ENCODE assay signal across 8 cellular contexts in genomic region chr17:1275962-1276736, GRCh38. TPM values are rescaled to one million over a fixed set of nuclear protein-coding genes. Genes with fewer than 3 reads are reported as not detected.
DNase-seq lines count a peak whose midpoint lies in the region; ATAC-seq and TF ChIP-seq lines count a peak whose summit lies in the region.

No MANE protein-coding gene starts in this region.

- H3K79me2 ChIP-seq in smooth muscle cell (ENCODE audit: low read depth), result no peaks in the 10 kb centered on the region

- WGBS in smooth muscle cell (ENCODE audit: low lambda C conversion rate), result 39% methylated on average over 26 of the region's 28 CpGs

- peak; percentile 81 for TF ChIP-seq CTCF in GM20000 (IDR thresholded peaks at IDR 0.05; ENCODE audit: extremely low read depth, missing control alignments)
- TF ChIP-seq CTCF in left ventricle myocardium inferior (IDR thresholded peaks at IDR 0.05; ENCODE audit: borderline replicate concordance), result peak; percentile 86
- TF ChIP-seq CTCF in smooth muscle cell (IDR thresholded peaks at IDR 0.05; ENCODE audit: borderline replicate concordance, insufficient read depth, poor library complexity, severe bottlenecking), result peak; percentile 80

- no peak overlapping the region for H3K27ac ChIP-seq in SK-N-MC
- H3K27ac ChIP-seq in left ventricle myocardium inferior (replicated peaks), result no peak overlapping the region
- no peak overlapping the region for H3K27ac ChIP-seq in smooth muscle cell (ENCODE audit: low read depth)

- H3K4me2 ChIP-seq in smooth muscle cell, result peak overlapping the region; percentile 51

- H3K4me3 ChIP-seq in SK-N-MC (peak overlapping the region; percentile 36; the same call in 1 of the 2 replicates), left ventricle myocardium inferior (no peak overlapping the region), smooth muscle cell (no peak overlapping the region)

- peaks cover 76% of the 10 kb centered on the region for H3K27me3 ChIP-seq in left ventricle myocardium inferior (ENCODE audit: low read depth)
- no peaks in the 10 kb centered on the region for H3K27me3 ChIP-seq in smooth muscle cell (ENCODE audit: low read depth)

- intact Hi-C loops in left ventricle myocardium inferior (cut with micrococcal nuclease), result loop anchor here (5.0 kb wide), 1 partner anchor 56 kb away; no protein-coding TSS in a partner anchor

- no peaks in the 10 kb centered on the region for H3F3A ChIP-seq in smooth muscle cell (ENCODE audit: low read depth)

- H3K9me3 ChIP-seq in SK-N-MC (ENCODE audit: low read depth, low read length) (no peaks in the 10 kb centered on the region), left ventricle myocardium inferior (replicated peaks) (no peaks in the 10 kb centered on the region), smooth muscle cell (replicated peaks; ENCODE audit: low read depth) (no peaks in the 10 kb centered on the region)

- no peaks in the 10 kb centered on the region for H3K4me1 ChIP-seq in left ventricle myocardium inferior
- no peaks in the 10 kb centered on the region for H3K4me1 ChIP-seq in smooth muscle cell (ENCODE audit: low read depth)

- no peaks in the 10 kb centered on the region for H4K20me1 ChIP-seq in smooth muscle cell (ENCODE audit: low read depth)

- H3K36me3 ChIP-seq in SK-N-MC (ENCODE audit: insufficient read depth, low read length) (no peaks in the 10 kb centered on the region), left ventricle myocardium inferior (no peaks in the 10 kb centered on the region), smooth muscle cell (ENCODE audit: low read depth) (no peaks in the 10 kb centered on the region)

- in situ Hi-C loops in ACHN (cut with HindIII; ENCODE audit: low pct_ligation_motif_present, low pct_unique_long_range_greater_than_20kb, low sequenced_read_pairs), result no loop called here

- ATAC-seq in HG03457 (IDR thresholded peaks at IDR 0.05; ENCODE audit: unreplicated experiment), result no peak

- DNase-seq in ACHN (peak; percentile 60), GM20000 (ENCODE audit: low spot score) (peak; percentile 87), SK-N-MC (ENCODE audit: low read depth, low spot score) (no peak), left ventricle myocardium inferior (peak; percentile 62), smooth muscle cell (lab: John Stamatoyannopoulos, UW; ENCODE audit: unreplicated experiment) (peak; percentile 22), DMS114 treated with DMSO at 0.1 percent for 48 hours (lab: John Stamatoyannopoulos, UW; ENCODE audit: unreplicated experiment) (no peak)
- DNase-seq in activated naive CD4-positive, alpha-beta T cell treated with anti-CD3 and anti-CD28 coated beads, Interleukin-2, amount 50 U/mL, for 16 hours, result peak; percentile 74

- no peak overlapping the region for H3K9ac ChIP-seq in SK-N-MC (ENCODE audit: insufficient read length)
- no peak overlapping the region for H3K9ac ChIP-seq in smooth muscle cell (ENCODE audit: low read depth)

- H2AFZ ChIP-seq in smooth muscle cell (ENCODE audit: low read depth), result no peak overlapping the region

RNA-seq across cellular contexts. Expression of gene TRARG1, which starts 3.3 kb away (rescaled TPM):
- total RNA-seq in left ventricle myocardium inferior (0.49 TPM), smooth muscle cell (not detected in 2 replicates)
- 0.09 TPM in 1 of 2 replicates, not detected in the other for polyA plus RNA-seq in smooth muscle cell

RNA-seq across cellular contexts. Expression of gene BHLHA9, which starts 5.9 kb away (rescaled TPM):
- total RNA-seq in left ventricle myocardium inferior (not detected), smooth muscle cell (not detected in 2 replicates)
- not detected in 2 replicates for polyA plus RNA-seq in smooth muscle cell

Comparison
In these comparisons a context has a peak if more than half of its experiments do, and no peak if none do; other contexts are left out.
1. DNase-seq: peak in ACHN (single experiment), GM20000 (single experiment), activated naive CD4-positive, alpha-beta T cell treated with anti-CD3 and anti-CD28 coated beads, Interleukin-2, amount 50 U/mL, for 16 hours (single experiment), left ventricle myocardium inferior (single experiment) and smooth muscle cell (single experiment); none in SK-N-MC (single experiment) and DMS114 treated with DMSO at 0.1 percent for 48 hours (single experiment).
2. Peak in every context shown above with its lines, with median percentiles within 50 percentile points of each other: CTCF ChIP-seq.